ENCODE assay signal across 8 cellular contexts in the genomic region with DNA sequence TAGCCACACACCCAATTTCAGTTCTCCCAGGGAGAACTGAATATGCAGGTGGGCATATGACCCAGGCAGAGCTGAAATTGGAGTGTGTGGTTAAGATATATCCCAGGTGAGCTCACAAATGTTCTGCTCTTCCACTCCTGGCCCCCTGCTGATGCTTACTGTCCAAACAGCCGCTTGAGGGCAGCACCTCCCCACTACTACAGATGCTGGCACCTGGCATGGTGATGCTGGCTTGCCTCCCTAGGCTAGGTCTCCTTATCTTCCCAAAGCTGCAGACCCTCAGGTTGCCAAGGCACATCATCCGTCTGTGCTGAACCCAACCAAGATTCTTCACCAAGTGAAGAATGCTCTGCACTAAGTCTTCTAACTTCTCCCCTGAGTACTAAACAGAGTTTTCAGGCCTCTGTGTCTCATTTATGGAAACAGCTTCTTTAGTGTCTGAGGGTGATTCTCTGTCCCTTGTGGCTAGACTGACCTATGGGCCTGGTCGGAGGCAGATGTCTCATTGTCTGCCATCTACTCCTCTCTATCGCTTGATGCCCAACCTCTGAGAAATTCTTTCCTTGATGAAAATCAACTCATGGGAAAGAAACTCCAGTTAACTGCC. TPM values are rescaled to one million over a fixed set of nuclear protein-coding genes. Genes with fewer than 3 reads are reported as not detected.
DNase-seq lines count a peak whose midpoint lies in the region; ATAC-seq and TF ChIP-seq lines count a peak whose summit lies in the region.

No MANE protein-coding gene starts in this region.

- no peaks in the 10 kb centered on the region for H3F3A ChIP-seq in SU-DHL-6 (ENCODE audit: insufficient read depth)

- H3K27ac ChIP-seq in SU-DHL-6 (ENCODE audit: low read depth, low read length) (no peak overlapping the region), psoas muscle (peak overlapping the region; percentile 0), aorta (ENCODE audit: low read depth in 1 of 2, low read length in 2 of 2) (no peak overlapping the region)

- H3K27me3 Mint-ChIP-seq in activated naive CD8-positive, alpha-beta T cell treated with anti-CD3 and anti-CD28 coated beads, Interleukin-2, amount 10 ng/mL, durations not matched to agents 7 days and 5 days, result peaks cover 3% of the 10 kb centered on the region

- intact Hi-C loops in cardiac septum (cut with DNase I) (loop anchor here (2.0 to 10.0 kb wide), 3 partner anchors 591 to 941 kb away; no protein-coding TSS in a partner anchor), psoas muscle (cut with DNase I) (loop anchor here (5.0 kb wide), 2 partner anchors 744 to 944 kb away; no protein-coding TSS in a partner anchor), aorta (cut with DNase I) (loop anchor here (2.0 to 10.0 kb wide), 5 partner anchors 181 to 745 kb away; no protein-coding TSS in a partner anchor)

- H3K79me2 ChIP-seq in SU-DHL-6 (ENCODE audit: insufficient read depth, low read length), result no peaks in the 10 kb centered on the region

- POLR2A ChIA-PET in activated naive CD8-positive, alpha-beta T cell treated with anti-CD3 and anti-CD28 coated beads, Interleukin-2, amount 10 ng/mL, durations not matched to agents 7 days and 5 days (lab: Charles Lee), result interaction anchor here (1.0 to 1.1 kb wide), 2 partner anchors 160 to 164 kb away, joined by 3 to 5 read pairs; no protein-coding TSS in a partner anchor

- H3K4me3 ChIP-seq in SU-DHL-6 (ENCODE audit: insufficient read depth, low read length, poor library complexity, severe bottlenecking), result no peak overlapping the region
- H3K4me3 ChIP-seq in psoas muscle, result no peak overlapping the region
- no peak overlapping the region for H3K4me3 ChIP-seq in aorta (ENCODE audit: low read length in 2 of 2)

- H3K27ac Mint-ChIP-seq in activated naive CD8-positive, alpha-beta T cell treated with anti-CD3 and anti-CD28 coated beads, Interleukin-2, amount 10 ng/mL, durations not matched to agents 7 days and 5 days, result no peak overlapping the region

- no peaks in the 10 kb centered on the region for H3K9me2 ChIP-seq in SU-DHL-6 (replicated peaks; ENCODE audit: insufficient read depth, low read length)

- H3K27me3 ChIP-seq in SU-DHL-6 (ENCODE audit: low read length), result no peaks in the 10 kb centered on the region
- no peaks in the 10 kb centered on the region for H3K27me3 ChIP-seq in psoas muscle (ENCODE audit: insufficient read depth in 3 of 3, low read length in 2 of 3)
- H3K27me3 ChIP-seq in aorta (ENCODE audit: control insufficient read depth in 1 of 2, insufficient read depth in 2 of 2, low read length in 1 of 2), result no peaks in the 10 kb centered on the region

- DNase-seq in COLO829 (ENCODE audit: low spot score), result peak; percentile 65
- peak; percentile 73 for DNase-seq in NCI-H1105 treated with DMSO at 0.1 percent for 48 hours (lab: John Stamatoyannopoulos, UW)
- DNase-seq in activated naive CD8-positive, alpha-beta T cell treated with anti-CD3 and anti-CD28 coated beads, Interleukin-2, amount 10 ng/mL, durations not matched to agents 7 days and 5 days, result peak; percentile 77
- peak; percentile 78 for DNase-seq in cardiac septum (ENCODE audit: low spot score)
- peak; percentile 75 to 87 for DNase-seq in psoas muscle
- DNase-seq in aorta, result peak; percentile 75 to 90

- no peaks in the 10 kb centered on the region for H3K36me3 Mint-ChIP-seq in activated naive CD8-positive, alpha-beta T cell treated with anti-CD3 and anti-CD28 coated beads, Interleukin-2, amount 10 ng/mL, durations not matched to agents 7 days and 5 days

- H4K20me1 ChIP-seq in SU-DHL-6 (ENCODE audit: low read depth, low read length), result no peaks in the 10 kb centered on the region

- H3K9me3 Mint-ChIP-seq in activated naive CD8-positive, alpha-beta T cell treated with anti-CD3 and anti-CD28 coated beads, Interleukin-2, amount 10 ng/mL, durations not matched to agents 7 days and 5 days, result no peaks in the 10 kb centered on the region

- no peak overlapping the region for H2AFZ ChIP-seq in SU-DHL-6 (ENCODE audit: low read depth, low read length, severe bottlenecking)

- no peaks in the 10 kb centered on the region for H3K36me3 ChIP-seq in SU-DHL-6 (ENCODE audit: low read length)
- no peaks in the 10 kb centered on the region for H3K36me3 ChIP-seq in psoas muscle (ENCODE audit: insufficient read depth in 1 of 2, low read depth in 1 of 2)
- H3K36me3 ChIP-seq in aorta (ENCODE audit: control insufficient read depth in 1 of 2, insufficient read depth in 2 of 2, low read length in 1 of 2), result no peaks in the 10 kb centered on the region

- TF ChIP-seq CTCF in SU-DHL-6 (IDR thresholded peaks at IDR 0.05; ENCODE audit: insufficient read depth, low read length, poor library complexity, severe bottlenecking) (peak; percentile 58), psoas muscle (IDR thresholded peaks at IDR 0.05) (peak; percentile 85)

- ATAC-seq in GM21723 (IDR thresholded peaks at IDR 0.05; ENCODE audit: unreplicated experiment) (peak; percentile 69), psoas muscle (peak; percentile 66 to 77 (median 72)), aorta (ENCODE audit: low FRiP score) (peak; percentile 90)
- ATAC-seq in activated naive CD8-positive, alpha-beta T cell treated with anti-CD3 and anti-CD28 coated beads, Interleukin-2, amount 10 ng/mL, durations not matched to agents 7 days and 5 days (ENCODE audit: low read depth), result peak; percentile 97

- H3K4me3 Mint-ChIP-seq in activated naive CD8-positive, alpha-beta T cell treated with anti-CD3 and anti-CD28 coated beads, Interleukin-2, amount 10 ng/mL, durations not matched to agents 7 days and 5 days, result no peak overlapping the region

- peaks cover 12% of the 10 kb centered on the region for H3K4me1 Mint-ChIP-seq in activated naive CD8-positive, alpha-beta T cell treated with anti-CD3 and anti-CD28 coated beads, Interleukin-2, amount 10 ng/mL, durations not matched to agents 7 days and 5 days

- no peak overlapping the region for H3K4me2 ChIP-seq in SU-DHL-6 (ENCODE audit: low read depth, low read length, poor library complexity, severe bottlenecking)

- 24 to 27% (median 26%) methylated on average over 4 of the region's 4 CpGs for WGBS in psoas muscle, 3 donors
- 31 to 35% methylated on average over 4 of the region's 4 CpGs for WGBS in aorta, 2 donors

- H3K9me3 ChIP-seq in SU-DHL-6 (ENCODE audit: insufficient read depth, low read length) (no peaks in the 10 kb centered on the region), psoas muscle (no peaks in the 10 kb centered on the region), aorta (ENCODE audit: control insufficient read depth, low read length) (no peaks in the 10 kb centered on the region)

- peaks cover 33% of the 10 kb centered on the region for H3K4me1 ChIP-seq in psoas muscle
- peaks cover 7 to 10% of the 10 kb centered on the region in 2 donors for H3K4me1 ChIP-seq in aorta (ENCODE audit: control insufficient read depth in 1 of 2, insufficient read depth in 2 of 2, low read length in 2 of 2)

- H3K9ac ChIP-seq in SU-DHL-6 (ENCODE audit: low read length), result no peak overlapping the region

RNA-seq across cellular contexts. Expression of gene XCL1, which starts 27.2 kb away (rescaled TPM):
- 10 to 100 TPM; 22.8 to 27.1 TPM for total RNA-seq in activated naive CD8-positive, alpha-beta T cell treated with anti-CD3 and anti-CD28 coated beads, Interleukin-2, amount 10 ng/mL, durations not matched to agents 7 days and 5 days
- 0.16 TPM for total RNA-seq in cardiac septum
- under 1 TPM in 1 of 4 donors, not detected in 3; 0.28 TPM for total RNA-seq in psoas muscle
- polyA plus RNA-seq in psoas muscle, result under 1 TPM in 1 of 3 donors, not detected in 2; 0.03 TPM
- under 1 TPM in 1 of 2 donors, not detected in 1; 0.26 TPM for total RNA-seq in aorta
- polyA plus RNA-seq in aorta, result under 1 TPM in 1 of 2 donors, not detected in 1; 0.20 TPM

RNA-seq across cellular contexts. Expression of gene XCL2, which starts 59.8 kb away (rescaled TPM):
- 10 to 100 TPM; 15.4 to 19.3 TPM for total RNA-seq in activated naive CD8-positive, alpha-beta T cell treated with anti-CD3 and anti-CD28 coated beads, Interleukin-2, amount 10 ng/mL, durations not matched to agents 7 days and 5 days
- total RNA-seq in cardiac septum, result not detected
- total RNA-seq in psoas muscle, result not detected
- not detected for polyA plus RNA-seq in psoas muscle
- 1 to 10 TPM in 1 of 2 donors, not detected in 1; 1.1 TPM for total RNA-seq in aorta
- not detected for polyA plus RNA-seq in aorta

Comparison
In these comparisons a context has a peak if more than half of its experiments do, and no peak if none do; other contexts are left out.
1. RNA of gene XCL1, which starts 27.2 kb away (total RNA-seq): 22.8 to 27.1 TPM in activated naive CD8-positive, alpha-beta T cell treated with anti-CD3 and anti-CD28 coated beads, Interleukin-2, amount 10 ng/mL, durations not matched to agents 7 days and 5 days; 0.26 TPM in aorta, 0.16 TPM in cardiac septum (single experiment) and 0.28 TPM in psoas muscle; every median in the first group is over 10 times any median in the second.
2. RNA of gene XCL2, which starts 59.8 kb away (total RNA-seq): 15.4 to 19.3 TPM in activated naive CD8-positive, alpha-beta T cell treated with anti-CD3 and anti-CD28 coated beads, Interleukin-2, amount 10 ng/mL, durations not matched to agents 7 days and 5 days; 1.1 TPM in aorta, not detected in psoas muscle and not detected in cardiac septum (single experiment); every median in the first group is over 4 times any median in the second.
3. Peak in every context shown above with its lines, with median percentiles within 50 percentile points of each other: DNase-seq and ATAC-seq.